ENCODE assay signal across 18 cellular contexts in genomic region chr3:128455786-128456748, GRCh38. TPM values are rescaled to one million over a fixed set of nuclear protein-coding genes. Genes with fewer than 3 reads are reported as not detected.
DNase-seq lines count a peak whose midpoint lies in the region; ATAC-seq, FAIRE-seq and TF ChIP-seq lines count a peak whose summit lies in the region.
"Had no signal": no experiment of that assay in that cellular context is flagged by ENCODE, and none has a peak within 500 bp of the region (broad histone marks: within the 10 kb centered on the region; RNA-seq: fewer than 3 reads in every experiment).

No MANE protein-coding gene starts in this region.

- no peak for FAIRE-seq in A549 (lab: Jason Lieb, UNC)
- FAIRE-seq: D721Med, H54 had no signal

- TF ChIP-seq CTCF in A549 (IDR thresholded peaks at IDR 0.05), result no peak
- no peak for TF ChIP-seq CTCF in Peyer's patch (IDR thresholded peaks at IDR 0.05)

- CTCF ChIA-PET in A549 (lab: Yijun Ruan, JAX), result interaction anchor here (1.0 kb wide), 1 partner anchor 14 kb away, joined by 3 read pairs; no protein-coding TSS in a partner anchor

- peak; percentile 16 to 38; a peak in 4 of 6 replicates for ATAC-seq in A549
- ATAC-seq in left lobe of liver, result no peak
- no peak for ATAC-seq in GM18873 (IDR thresholded peaks at IDR 0.05; ENCODE audit: low FRiP score, unreplicated experiment)

- no peaks in the 10 kb centered on the region for H3K27me3 ChIP-seq in Peyer's patch

- no peak overlapping the region for H3K27ac ChIP-seq in A549
- no peak overlapping the region for H3K27ac ChIP-seq in Peyer's patch
- H3K27ac ChIP-seq: RWPE1 had no signal

- no peaks in the 10 kb centered on the region for H3K9me3 ChIP-seq in A549
- H3K9me3 ChIP-seq in Peyer's patch, result no peaks in the 10 kb centered on the region

- TF ChIP-seq EP300 in A549 (IDR thresholded peaks at IDR 0.05), result no peak

- no peak overlapping the region for H3K4me3 ChIP-seq in A549
- H3K4me3 ChIP-seq in Peyer's patch, result no peak overlapping the region

- 36% methylated on average over 8 of the region's 16 CpGs for WGBS in A549 (ENCODE audit: missing lambda C conversion rate)

- POLR2A ChIA-PET in A549 (lab: Yijun Ruan, JAX), result no interaction called here

- TF ChIP-seq POLR2A in A549 (IDR thresholded peaks at IDR 0.05; ENCODE audit: low read length), result no peak
- no peak for TF ChIP-seq POLR2A in erythroblast (IDR thresholded peaks at IDR 0.05; ENCODE audit: low read length)
- no peak for TF ChIP-seq POLR2A in Peyer's patch (IDR thresholded peaks at IDR 0.05)

- H3K36me3 ChIP-seq in Peyer's patch, result no peaks in the 10 kb centered on the region

- H3K4me2 ChIP-seq in A549, result no peak overlapping the region

- no peak for TF ChIP-seq RAD21 in A549 (conservative IDR thresholded peaks at IDR 0.05 in 1 of 2, IDR thresholded peaks at IDR 0.05 in 1 of 2)

- DNase-seq in A549 (ENCODE audit: low read depth in 1 of 2, low spot score in 1 of 2) (no peak), EH (ENCODE audit: low read depth) (peak; percentile 23), OCI-M1 (lab: John Stamatoyannopoulos, UW) (peak; percentile 30), erythroblast (lab: John Stamatoyannopoulos, UW) (peak; percentile 30 to 37), Peyer's patch (no peak), left lobe of liver (ENCODE audit: low spot score) (no peak)
- no peak for DNase-seq in stimulated activated naive CD4-positive, alpha-beta T cell (lab: John Stamatoyannopoulos, UW)
- DNase-seq: ACHN; CD4-positive, alpha-beta T cell; IMR-90; NCI-H2081; NCI-H446; T-helper 1 cell had no signal

- H3K4me1 ChIP-seq in A549, result no peaks in the 10 kb centered on the region
- no peaks in the 10 kb centered on the region for H3K4me1 ChIP-seq in Peyer's patch

TF ChIP-seq in A549, 52 proteins besides CTCF, POLR2A, EP300 and RAD21:
- TF ChIP-seq BHLHE40 (IDR thresholded peaks at IDR 0.05; ENCODE audit: low read depth, low read length) (no peak), CBX2 (IDR thresholded peaks at IDR 0.05; ENCODE audit: borderline replicate concordance, low read depth) (no peak), TP53 (CRISPR knock-in tag; IDR thresholded peaks at IDR 0.05) (no peak), SMC3 (IDR thresholded peaks at IDR 0.05) (no peak), HES2 (IDR thresholded peaks at IDR 0.05) (no peak), ZC3H11A (IDR thresholded peaks at IDR 0.05) (no peak), HEYL (CRISPR knock-in tag; IDR thresholded peaks at IDR 0.05) (no peak), SREBF2 (IDR thresholded peaks at IDR 0.05) (no peak), RARB (CRISPR knock-in tag; IDR thresholded peaks at IDR 0.05) (no peak), PHF8 (IDR thresholded peaks at IDR 0.05; ENCODE audit: borderline replicate concordance, low read depth) (no peak), JUN (IDR thresholded peaks at IDR 0.05) (no peak), PBX3 (IDR thresholded peaks at IDR 0.05) (no peak), ZSCAN20 (CRISPR knock-in tag; IDR thresholded peaks at IDR 0.05) (no peak), ELK1 (IDR thresholded peaks at IDR 0.05; ENCODE audit: low read depth, low read length) (no peak), NPAS2 (CRISPR knock-in tag; IDR thresholded peaks at IDR 0.05; ENCODE audit: borderline replicate concordance) (no peak), HOXB13 (CRISPR knock-in tag; IDR thresholded peaks at IDR 0.05; ENCODE audit: low read depth) (no peak), MYC (IDR thresholded peaks at IDR 0.05; ENCODE audit: borderline replicate concordance, low read length) (no peak), MAFK (IDR thresholded peaks at IDR 0.05; ENCODE audit: partially characterized antibody) (no peak), HDAC2 (IDR thresholded peaks at IDR 0.05) (no peak), E2F6 (IDR thresholded peaks at IDR 0.05; ENCODE audit: borderline replicate concordance, low read depth) (no peak)

RNA-seq across cellular contexts. Expression of gene DNAJB8, which starts 10.6 kb away (rescaled TPM):
- not detected in 2 replicates for polyA plus RNA-seq in A549 (2011; rRNA removed)
- polyA plus RNA-seq in A549 (2012; cell fraction: cytosol; rRNA removed), result not detected in 2 replicates
- not detected in 2 replicates for polyA plus RNA-seq in A549 (2012; cell fraction: nucleus; rRNA removed)
- polyA plus RNA-seq in A549 (2017; fragmentation: RNase III; extraction: RNeasy Plus Mini Kit Qiagen cat#74134 plus additional on column Dnase treatment), result not detected in 3 replicates
- not detected in 2 replicates for polyA minus RNA-seq in A549 (2011; rRNA and poly(A)+ RNA removed)
- not detected for total RNA-seq in Peyer's patch
- total RNA-seq in left lobe of liver, result not detected
- total RNA-seq: CD4-positive, alpha-beta T cell; IMR-90; LHCN-M2 had no signal
- polyA plus RNA-seq: IMR-90 had no signal

RNA-seq across cellular contexts. Expression of gene GATA2, which starts 36.9 kb away (rescaled TPM):
- polyA plus RNA-seq in A549 (2011; rRNA removed), result 0.68 and 1.2 TPM in 2 replicates
- 2.8 and 4.1 TPM in 2 replicates for polyA plus RNA-seq in A549 (2012; cell fraction: cytosol; rRNA removed)
- 5.0 and 5.4 TPM in 2 replicates for polyA plus RNA-seq in A549 (2012; cell fraction: nucleus; rRNA removed)
- 3.9 to 4.9 TPM (median 4.5 TPM) in 3 replicates for polyA plus RNA-seq in A549 (2017; fragmentation: RNase III; extraction: RNeasy Plus Mini Kit Qiagen cat#74134 plus additional on column Dnase treatment)
- polyA minus RNA-seq in A549 (2011; rRNA and poly(A)+ RNA removed), result 0.58 and 0.99 TPM in 2 replicates
- 10 to 100 TPM in 1 of 4 donors, 1 to 10 TPM in 3; 2.8 to 11.6 (median 8.1) TPM for total RNA-seq in Peyer's patch
- 1.3 TPM for total RNA-seq in left lobe of liver

Comparison
In these comparisons a context has a peak if more than half of its experiments do, and no peak if none do; other contexts are left out.
1. ATAC-seq: peak in A549 (2 of 2); none in left lobe of liver (single experiment) and GM18873 (single experiment).
2. DNase-seq: peak in EH (single experiment), OCI-M1 (single experiment) and erythroblast (2 of 2); none in A549 (0 of 2), Peyer's patch (0 of 3), stimulated activated naive CD4-positive, alpha-beta T cell (0 of 6) and left lobe of liver (single experiment).